In the genomic region with DNA sequence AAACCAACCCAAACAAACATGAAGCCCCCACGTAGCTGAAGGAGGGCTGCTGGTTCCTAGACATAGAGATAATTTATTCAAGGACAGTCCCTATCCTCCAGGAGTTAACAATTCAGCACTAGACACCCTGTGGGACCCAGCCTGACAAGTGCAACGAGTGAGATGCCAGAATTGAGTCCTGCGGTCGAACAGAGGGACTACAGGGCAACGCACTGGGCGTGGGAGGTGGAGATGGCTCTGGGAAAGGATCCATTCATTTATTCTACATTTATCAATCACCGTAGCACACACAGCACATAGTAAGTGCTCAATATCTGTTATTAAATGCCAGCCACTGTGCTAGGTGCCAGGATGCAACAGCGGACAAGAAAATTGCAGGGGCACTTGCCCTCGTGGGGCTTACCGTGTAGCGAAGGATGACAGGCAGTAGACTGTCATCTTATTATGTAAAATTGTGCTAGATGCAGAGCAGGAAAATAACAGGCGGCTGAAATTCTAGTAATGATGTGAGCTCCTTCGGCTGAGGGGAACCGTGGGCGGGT, we compare ENCODE assay signal across 8 cellular contexts. TPM values are rescaled to one million over a fixed set of nuclear protein-coding genes. Genes with fewer than 3 reads are reported as not detected.
DNase-seq lines count a peak whose midpoint lies in the region; ATAC-seq and TF ChIP-seq lines count a peak whose summit lies in the region.

No MANE protein-coding gene starts in this region.

- WGBS in adrenal gland, 4 donors: 2 to 14% (median 10%) methylated on average over 15 of the region's 15 CpGs
- WGBS in thyroid gland, 2 donors: 8 to 11% methylated on average over 15 of the region's 15 CpGs

- ATAC-seq in left lung (no peak), GM21737 (IDR thresholded peaks at IDR 0.05; ENCODE audit: unreplicated experiment) (no peak), GM18867 (IDR thresholded peaks at IDR 0.05; ENCODE audit: unreplicated experiment) (no peak)

- H3K27ac ChIP-seq in adrenal gland (peak overlapping the region in 4 of 5 donors; percentile 54 to 94 (median 74)), left lung (peak overlapping the region; percentile 81 to 92), thyroid gland (peak overlapping the region in 2 of 3 donors; percentile 71 to 86)

- H3K36me3 ChIP-seq in adrenal gland (replicated peaks in 1 of 2): no peaks in the 10 kb centered on the region
- no peaks in the 10 kb centered on the region for H3K36me3 ChIP-seq in left lung
- H3K36me3 ChIP-seq in thyroid gland: no peaks in the 10 kb centered on the region

- no peaks in the 10 kb centered on the region for H3K27me3 ChIP-seq in adrenal gland
- H3K27me3 ChIP-seq in left lung: no peaks in the 10 kb centered on the region
- no peaks in the 10 kb centered on the region for H3K27me3 ChIP-seq in thyroid gland

- TF ChIP-seq CTCF in AG09309 (IDR thresholded peaks at IDR 0.05; ENCODE audit: control insufficient read depth, insufficient read depth, low read depth, low read length, missing control alignments) (peak; percentile 11), HFF-Myc (IDR thresholded peaks at IDR 0.05; ENCODE audit: low read depth, low read length, missing control alignments) (no peak), adrenal gland (IDR thresholded peaks at IDR 0.05) (no peak), left lung (IDR thresholded peaks at IDR 0.05) (no peak), thyroid gland (IDR thresholded peaks at IDR 0.05) (peak in 1 of 6 experiments; percentile 4)

- H3K9me3 ChIP-seq in adrenal gland (replicated peaks in 1 of 3) (no peaks in the 10 kb centered on the region), left lung (no peaks in the 10 kb centered on the region), thyroid gland (no peaks in the 10 kb centered on the region)

- H3K4me1 ChIP-seq in adrenal gland (replicated peaks in 1 of 2) (peaks cover 4 to 16% of the 10 kb centered on the region in 2 donors), left lung (peaks cover 10 to 38% of the 10 kb centered on the region in 2 donors), thyroid gland (peaks cover 12 to 23% of the 10 kb centered on the region in 2 donors)

- H3K4me3 ChIP-seq in AG09309 (ENCODE audit: control insufficient read depth, low read depth, low read length) (peak overlapping the region; percentile 99), HFF-Myc (replicated peaks; ENCODE audit: low read depth, low read length) (peak overlapping the region; percentile 74), adrenal gland (peak overlapping the region; percentile 42 to 88 (median 72)), left lung (peak overlapping the region; percentile 79 to 93), thyroid gland (replicated peaks in 1 of 3) (peak overlapping the region in 2 of 3 donors; percentile 70 to 80)

- intact Hi-C loops in adrenal gland (cut with DNase I) (loop anchor here in 1 of 2 donors (5.0 kb wide), 1 partner anchor 57 kb away; no protein-coding TSS in a partner anchor), left lung (cut with DNase I) (no loop called here), thyroid gland (cut with DNase I) (no loop called here)

- DNase-seq in AG09309 (ENCODE audit: low read depth) (no peak), HFF-Myc (ENCODE audit: extremely low read depth, low read depth) (no peak), adrenal gland (peak in 1 of 7 donors; percentile 64), left lung (no peak), thyroid gland (no peak), GF-D8 (lab: John Stamatoyannopoulos, UW) (no peak)

- TF ChIP-seq POLR2A in adrenal gland (IDR thresholded peaks at IDR 0.05) (no peak), thyroid gland (IDR thresholded peaks at IDR 0.05) (no peak)

RNA-seq across cellular contexts. Expression of gene ARHGAP26, which starts 0.9 kb away (rescaled TPM):
- total RNA-seq in adrenal gland (10 to 100 TPM in 7 of 8 donors, 1 to 10 TPM in 1; 3.0 to 18.6 (median 11.7) TPM), left lung (10 to 100 TPM; 25.6 to 61.9 TPM), thyroid gland (10 to 100 TPM; 28.2 to 52.3 (median 37.9) TPM)
- 1 to 10 TPM; 3.2 to 5.8 (median 5.8) TPM for polyA plus RNA-seq in adrenal gland
